ENCODE assay signal across 8 cellular contexts in genomic region chr18:43596106-43596712, GRCh38.
A peak's percentile ranks its signal among the peaks of the same experiment; 100 is the strongest.
DNase-seq lines count a peak whose midpoint lies in the region; ATAC-seq and TF ChIP-seq lines count a peak whose summit lies in the region.

No MANE protein-coding gene starts in this region.

- no peaks in the 10 kb centered on the region for H3K9me3 Mint-ChIP-seq in neural crest cell

- no peaks in the 10 kb centered on the region for H3K36me3 ChIP-seq in colonic mucosa

- peak; percentile 74 for ATAC-seq in GM18873 (IDR thresholded peaks at IDR 0.05; ENCODE audit: low FRiP score, unreplicated experiment)
- peak; percentile 77 for ATAC-seq in HG03159 (IDR thresholded peaks at IDR 0.05; ENCODE audit: unreplicated experiment)

- no peak overlapping the region for H3K4me3 Mint-ChIP-seq in neural crest cell

- TF ChIP-seq CTCF in AG09309 (IDR thresholded peaks at IDR 0.05; ENCODE audit: control insufficient read depth, insufficient read depth, low read depth, low read length, missing control alignments) (peak; percentile 49), colonic mucosa (IDR thresholded peaks at IDR 0.05) (peak; percentile 40), neural crest cell (conservative IDR thresholded peaks at IDR 0.05) (peak; percentile 74)

- intact Hi-C loops in colonic mucosa (cut with DNase I), result no loop called here

- no peak overlapping the region for H3K9ac ChIP-seq in colonic mucosa (ENCODE audit: low read depth in 2 of 2, low read length in 2 of 2)

- no peaks in the 10 kb centered on the region for H3K4me1 Mint-ChIP-seq in neural crest cell

- H3K27ac Mint-ChIP-seq in neural crest cell (ENCODE audit: unreplicated experiment), result no peak overlapping the region

- no peaks in the 10 kb centered on the region for H3K27me3 ChIP-seq in colonic mucosa

- no peaks in the 10 kb centered on the region for H3K4me1 ChIP-seq in colonic mucosa

- no peaks in the 10 kb centered on the region for H3K36me3 Mint-ChIP-seq in neural crest cell (ENCODE audit: low read depth)

- no peak overlapping the region for H3K27ac ChIP-seq in colonic mucosa

- no peaks in the 10 kb centered on the region for H3K27me3 Mint-ChIP-seq in neural crest cell (ENCODE audit: low read depth)

- DNase-seq in AG09309 (ENCODE audit: low read depth) (no peak), NCI-H345 (lab: John Stamatoyannopoulos, UW) (peak; percentile 52), colonic mucosa (no peak), neural crest cell (ENCODE audit: low read depth, low spot score) (no peak)
- DNase-seq in stimulated activated CD4-positive, alpha-beta T cell treated with anti-CD3 and anti-CD28 coated beads, Interleukin-4, amount 100 ng/mL, for 4 hours, result no peak
- DNase-seq in activated CD4-positive, alpha-beta T cell treated with anti-CD3 and anti-CD28 coated beads for 4 hours, result no peak

- H3K4me3 ChIP-seq in AG09309 (ENCODE audit: control insufficient read depth, low read depth, low read length), result no peak overlapping the region
- no peak overlapping the region for H3K4me3 ChIP-seq in colonic mucosa

- no peaks in the 10 kb centered on the region for H3K9me3 ChIP-seq in colonic mucosa
